ENCODE assay signal across 14 cellular contexts in genomic region chr16:29977063-29977462, GRCh38. TPM values are rescaled to one million over a fixed set of nuclear protein-coding genes. Genes with fewer than 3 reads are reported as not detected.
A peak's percentile ranks its signal among the peaks of the same experiment; 100 is the strongest.
DNase-seq lines count a peak whose midpoint lies in the region; ATAC-seq and TF ChIP-seq lines count a peak whose summit lies in the region.
"Had no signal": no experiment of that assay in that cellular context is flagged by ENCODE, and none has a peak within 500 bp of the region (broad histone marks: within the 10 kb centered on the region; RNA-seq: fewer than 3 reads in every experiment).

No MANE protein-coding gene starts in this region.

- peak overlapping the region; percentile 53 for H3K27ac Mint-ChIP-seq in activated CD8-positive, alpha-beta T cell treated with anti-CD3 and anti-CD28 coated beads, Interleukin-2, amount 10 ng/mL, durations not matched to agents 7 days and 5 days
- no peak overlapping the region for H3K27ac Mint-ChIP-seq in activated CD8-positive, alpha-beta T cell treated with anti-CD3 and anti-CD28 coated beads for 36 hours
- peak overlapping the region in 4 of 5 experiments; percentile 79 to 93 (median 88) for H3K27ac Mint-ChIP-seq in brain
- H3K27ac Mint-ChIP-seq in chondrocyte (ENCODE audit: unreplicated experiment) = no peak overlapping the region
- H3K27ac Mint-ChIP-seq: WTC11 had no signal

- peak overlapping the region; percentile 99 for H3K4me3 ChIP-seq in lower lobe of right lung
- peak overlapping the region; percentile 1 to 93 for H3K4me3 ChIP-seq in stomach smooth muscle (ENCODE audit: low read length in 2 of 2)
- H3K4me3 ChIP-seq: A549 had no signal

- intact Hi-C loops in activated CD8-positive, alpha-beta T cell treated with anti-CD3 and anti-CD28 coated beads for 36 hours (cut with micrococcal nuclease) = no loop called here
- intact Hi-C loops in lower lobe of right lung (cut with DNase I) = no loop called here

- TF ChIP-seq CTCF in activated CD8-positive, alpha-beta T cell treated with anti-CD3 and anti-CD28 coated beads for 36 hours (IDR thresholded peaks at IDR 0.05) = no peak
- TF ChIP-seq CTCF in brain (conservative IDR thresholded peaks at IDR 0.05) (no peak), lower lobe of right lung (IDR thresholded peaks at IDR 0.05) (no peak), chondrocyte (IDR thresholded peaks at IDR 0.05) (no peak)

- H3K9me3 ChIP-seq in lower lobe of right lung (no peaks in the 10 kb centered on the region), stomach smooth muscle (ENCODE audit: control insufficient read depth in 2 of 2, low read length in 2 of 2) (no peaks in the 10 kb centered on the region)

- ATAC-seq in activated CD8-positive, alpha-beta T cell treated with anti-CD3 and anti-CD28 coated beads, Interleukin-2, amount 10 ng/mL, durations not matched to agents 7 days and 5 days = no peak
- ATAC-seq in activated CD8-positive, alpha-beta T cell treated with anti-CD3 and anti-CD28 coated beads for 36 hours = no peak
- no peak for ATAC-seq in lower lobe of right lung
- ATAC-seq: A549, WTC11 had no signal

- DNase-seq in activated CD8-positive, alpha-beta T cell treated with anti-CD3 and anti-CD28 coated beads, Interleukin-2, amount 10 ng/mL, durations not matched to agents 7 days and 5 days = no peak
- DNase-seq in activated CD8-positive, alpha-beta T cell treated with anti-CD3 and anti-CD28 coated beads for 36 hours = no peak
- DNase-seq in lower lobe of right lung (peak; percentile 32), chondrocyte (ENCODE audit: low spot score) (no peak), amniotic stem cell (lab: John Stamatoyannopoulos, UW) (no peak)
- no peak for DNase-seq in stimulated activated CD4-positive, alpha-beta T cell treated with anti-CD3 and anti-CD28 coated beads, Interleukin-2, amount 100 ng/mL, for 48 hours
- DNase-seq: cortex of kidney, MM.1S, NCI-H226, RPMI8226 had no signal

- CTCF ChIA-PET in activated CD8-positive, alpha-beta T cell treated with anti-CD3 and anti-CD28 coated beads, Interleukin-2, amount 10 ng/mL, durations not matched to agents 7 days and 5 days (lab: Charles Lee) = interaction anchor here (0.9 to 5.9 kb wide), 4 partner anchors 15 to 286 kb away, joined by 3 to 41 read pairs (median 4); partner anchors contain the start of gene TMEM219
- CTCF ChIA-PET in activated CD8-positive, alpha-beta T cell treated with anti-CD3 and anti-CD28 coated beads for 36 hours (lab: Charles Lee) = interaction anchor here (1.2 kb wide), 1 partner anchor 161 kb away, joined by 4 read pairs; the partner anchor contains the start of gene PAGR1

- H3K4me3 Mint-ChIP-seq in activated CD8-positive, alpha-beta T cell treated with anti-CD3 and anti-CD28 coated beads, Interleukin-2, amount 10 ng/mL, durations not matched to agents 7 days and 5 days = no peak overlapping the region
- H3K4me3 Mint-ChIP-seq in activated CD8-positive, alpha-beta T cell treated with anti-CD3 and anti-CD28 coated beads for 36 hours = no peak overlapping the region
- H3K4me3 Mint-ChIP-seq in brain (peak overlapping the region; percentile 87 to 96 (median 91)), chondrocyte (ENCODE audit: unreplicated experiment) (no peak overlapping the region)

- peaks cover 36% of the 10 kb centered on the region for H3K36me3 Mint-ChIP-seq in activated CD8-positive, alpha-beta T cell treated with anti-CD3 and anti-CD28 coated beads, Interleukin-2, amount 10 ng/mL, durations not matched to agents 7 days and 5 days (ENCODE audit: low read depth)
- peaks cover 24% of the 10 kb centered on the region for H3K36me3 Mint-ChIP-seq in activated CD8-positive, alpha-beta T cell treated with anti-CD3 and anti-CD28 coated beads for 36 hours (ENCODE audit: low read depth)
- H3K36me3 Mint-ChIP-seq in brain (peaks cover 44% of the 10 kb centered on the region), chondrocyte (ENCODE audit: low read depth) (peaks cover 21% of the 10 kb centered on the region)

- H3K9me3 Mint-ChIP-seq in activated CD8-positive, alpha-beta T cell treated with anti-CD3 and anti-CD28 coated beads, Interleukin-2, amount 10 ng/mL, durations not matched to agents 7 days and 5 days (ENCODE audit: insufficient read depth) = peaks cover 8% of the 10 kb centered on the region
- peaks cover 6% of the 10 kb centered on the region for H3K9me3 Mint-ChIP-seq in activated CD8-positive, alpha-beta T cell treated with anti-CD3 and anti-CD28 coated beads for 36 hours
- H3K9me3 Mint-ChIP-seq in brain = peaks cover 0 to 6% (median 0%) of the 10 kb centered on the region in 5 experiments
- no peaks in the 10 kb centered on the region for H3K9me3 Mint-ChIP-seq in chondrocyte (ENCODE audit: low read depth)

- POLR2A ChIA-PET in activated CD8-positive, alpha-beta T cell treated with anti-CD3 and anti-CD28 coated beads, Interleukin-2, amount 10 ng/mL, durations not matched to agents 7 days and 5 days (lab: Charles Lee) = interaction anchor here (1.3 kb wide), 1 partner anchor 51 kb away, joined by 3 read pairs; no protein-coding TSS in a partner anchor
- POLR2A ChIA-PET in activated CD8-positive, alpha-beta T cell treated with anti-CD3 and anti-CD28 coated beads for 36 hours (lab: Charles Lee) = interaction anchor here (8.9 kb wide), 1 partner anchor 18 kb away, joined by 74 read pairs; the partner anchor contains the start of genes HIRIP3 and INO80E

- H3K9ac ChIP-seq in stomach smooth muscle (ENCODE audit: low read length in 2 of 2) = no peak overlapping the region

- H3K27me3 ChIP-seq in lower lobe of right lung (ENCODE audit: low read depth) = no peaks in the 10 kb centered on the region
- H3K27me3 ChIP-seq in stomach smooth muscle (ENCODE audit: control insufficient read depth in 1 of 2, insufficient read depth in 2 of 2, low read length in 2 of 2) = no peaks in the 10 kb centered on the region

- peak overlapping the region; percentile 91 for H3K27ac ChIP-seq in lower lobe of right lung
- peak overlapping the region; percentile 24 for H3K27ac ChIP-seq in stomach smooth muscle (ENCODE audit: low read length)
- H3K27ac ChIP-seq: A549 had no signal

- H3K4me1 Mint-ChIP-seq in activated CD8-positive, alpha-beta T cell treated with anti-CD3 and anti-CD28 coated beads, Interleukin-2, amount 10 ng/mL, durations not matched to agents 7 days and 5 days (ENCODE audit: low read depth) = peaks cover 38% of the 10 kb centered on the region
- peaks cover 30% of the 10 kb centered on the region for H3K4me1 Mint-ChIP-seq in activated CD8-positive, alpha-beta T cell treated with anti-CD3 and anti-CD28 coated beads for 36 hours (ENCODE audit: low read depth)
- peaks cover 41% of the 10 kb centered on the region for H3K4me1 Mint-ChIP-seq in brain
- peaks cover 34% of the 10 kb centered on the region for H3K4me1 Mint-ChIP-seq in chondrocyte (ENCODE audit: low read depth)

- peaks cover 28% of the 10 kb centered on the region for H3K4me1 ChIP-seq in lower lobe of right lung
- H3K4me1 ChIP-seq in stomach smooth muscle (ENCODE audit: control insufficient read depth, insufficient read depth, low read length) = peaks cover 36% of the 10 kb centered on the region

- H3K27me3 Mint-ChIP-seq in activated CD8-positive, alpha-beta T cell treated with anti-CD3 and anti-CD28 coated beads, Interleukin-2, amount 10 ng/mL, durations not matched to agents 7 days and 5 days (ENCODE audit: low read depth) = no peaks in the 10 kb centered on the region
- no peaks in the 10 kb centered on the region for H3K27me3 Mint-ChIP-seq in activated CD8-positive, alpha-beta T cell treated with anti-CD3 and anti-CD28 coated beads for 36 hours
- H3K27me3 Mint-ChIP-seq in brain (peaks cover 11% of the 10 kb centered on the region), chondrocyte (ENCODE audit: low read depth) (no peaks in the 10 kb centered on the region)

- H3K36me3 ChIP-seq in lower lobe of right lung = peaks cover 54% of the 10 kb centered on the region
- peaks cover 42% of the 10 kb centered on the region in 2 donors for H3K36me3 ChIP-seq in stomach smooth muscle (ENCODE audit: control insufficient read depth in 2 of 2, insufficient read depth in 2 of 2, low read length in 2 of 2)

RNA-seq across cellular contexts. Expression of gene TAOK2, which starts 3.4 kb away (rescaled TPM):
- total RNA-seq in activated CD8-positive, alpha-beta T cell treated with anti-CD3 and anti-CD28 coated beads, Interleukin-2, amount 10 ng/mL, durations not matched to agents 7 days and 5 days = 10 to 100 TPM; 48.9 to 49.8 TPM
- total RNA-seq in activated CD8-positive, alpha-beta T cell treated with anti-CD3 and anti-CD28 coated beads for 36 hours = 10 to 100 TPM; 25.0 to 25.9 TPM
- 45.4 TPM for polyA plus RNA-seq in brain (ENCODE audit: insufficient read depth, low read depth, low replicate concordance)
- total RNA-seq in lower lobe of right lung (66.2 TPM), chondrocyte (50.0 to 56.6 TPM (median 50.1 TPM) in 3 replicates)

RNA-seq across cellular contexts. Expression of gene TMEM219, which starts 15.2 kb away (rescaled TPM):
- 10 to 100 TPM; 57.8 to 61.0 TPM for total RNA-seq in activated CD8-positive, alpha-beta T cell treated with anti-CD3 and anti-CD28 coated beads, Interleukin-2, amount 10 ng/mL, durations not matched to agents 7 days and 5 days
- total RNA-seq in activated CD8-positive, alpha-beta T cell treated with anti-CD3 and anti-CD28 coated beads for 36 hours = 10 to 100 TPM; 31.9 to 34.9 TPM
- 244 TPM for polyA plus RNA-seq in brain (ENCODE audit: insufficient read depth, low read depth, low replicate concordance)
- total RNA-seq in lower lobe of right lung (148 TPM), chondrocyte (111 to 122 TPM (median 120 TPM) in 3 replicates)

RNA-seq across cellular contexts. Expression of gene HIRIP3, which starts 18.4 kb away (rescaled TPM):
- total RNA-seq in activated CD8-positive, alpha-beta T cell treated with anti-CD3 and anti-CD28 coated beads, Interleukin-2, amount 10 ng/mL, durations not matched to agents 7 days and 5 days = 10 to 100 TPM; 46.4 to 47.3 TPM
- 10 to 100 TPM; 35.2 to 36.4 TPM for total RNA-seq in activated CD8-positive, alpha-beta T cell treated with anti-CD3 and anti-CD28 coated beads for 36 hours
- polyA plus RNA-seq in brain (ENCODE audit: insufficient read depth, low read depth, low replicate concordance) = 85.9 TPM
- total RNA-seq in lower lobe of right lung (22.1 TPM), chondrocyte (8.4 to 14.0 TPM (median 9.9 TPM) in 3 replicates)

RNA-seq across cellular contexts. Expression of gene INO80E, which starts 19.0 kb away (rescaled TPM):
- total RNA-seq in activated CD8-positive, alpha-beta T cell treated with anti-CD3 and anti-CD28 coated beads, Interleukin-2, amount 10 ng/mL, durations not matched to agents 7 days and 5 days = 100 to 1,000 TPM; 104 to 117 TPM
- total RNA-seq in activated CD8-positive, alpha-beta T cell treated with anti-CD3 and anti-CD28 coated beads for 36 hours = 10 to 100 TPM; 75.9 to 79.1 TPM
- 147 TPM for polyA plus RNA-seq in brain (ENCODE audit: insufficient read depth, low read depth, low replicate concordance)
- total RNA-seq in lower lobe of right lung (58.4 TPM), chondrocyte (57.1 to 68.5 TPM (median 64.6 TPM) in 3 replicates)

RNA-seq across cellular contexts. Expression of gene DOC2A, which starts 33.8 kb away (rescaled TPM):
- under 1 TPM in 1 of 2 experiments, not detected in 1; 0.34 TPM for total RNA-seq in activated CD8-positive, alpha-beta T cell treated with anti-CD3 and anti-CD28 coated beads, Interleukin-2, amount 10 ng/mL, durations not matched to agents 7 days and 5 days
- 1 to 10 TPM in 1 of 2 experiments, under 1 TPM in 1; 0.68 to 1.8 TPM for total RNA-seq in activated CD8-positive, alpha-beta T cell treated with anti-CD3 and anti-CD28 coated beads for 36 hours
- polyA plus RNA-seq in brain (ENCODE audit: insufficient read depth, low read depth, low replicate concordance) = 23.1 TPM
- total RNA-seq in lower lobe of right lung (6.4 TPM), chondrocyte (0.15 to 0.29 TPM in 2 of 3 replicates, not detected in the other)

Comparison
In these comparisons a context has a peak if more than half of its experiments do, and no peak if none do; other contexts are left out.
1. H3K27ac Mint-ChIP-seq: peak in activated CD8-positive, alpha-beta T cell treated with anti-CD3 and anti-CD28 coated beads, Interleukin-2, amount 10 ng/mL, durations not matched to agents 7 days and 5 days (single experiment) and brain (4 of 5); none in activated CD8-positive, alpha-beta T cell treated with anti-CD3 and anti-CD28 coated beads for 36 hours (single experiment) and chondrocyte (single experiment).
2. H3K4me3 Mint-ChIP-seq: peak in brain (5 of 5); none in activated CD8-positive, alpha-beta T cell treated with anti-CD3 and anti-CD28 coated beads, Interleukin-2, amount 10 ng/mL, durations not matched to agents 7 days and 5 days (single experiment), activated CD8-positive, alpha-beta T cell treated with anti-CD3 and anti-CD28 coated beads for 36 hours (single experiment) and chondrocyte (single experiment).